Comparison of ENCODE assay signal across 20 cellular contexts in the genomic region with DNA sequence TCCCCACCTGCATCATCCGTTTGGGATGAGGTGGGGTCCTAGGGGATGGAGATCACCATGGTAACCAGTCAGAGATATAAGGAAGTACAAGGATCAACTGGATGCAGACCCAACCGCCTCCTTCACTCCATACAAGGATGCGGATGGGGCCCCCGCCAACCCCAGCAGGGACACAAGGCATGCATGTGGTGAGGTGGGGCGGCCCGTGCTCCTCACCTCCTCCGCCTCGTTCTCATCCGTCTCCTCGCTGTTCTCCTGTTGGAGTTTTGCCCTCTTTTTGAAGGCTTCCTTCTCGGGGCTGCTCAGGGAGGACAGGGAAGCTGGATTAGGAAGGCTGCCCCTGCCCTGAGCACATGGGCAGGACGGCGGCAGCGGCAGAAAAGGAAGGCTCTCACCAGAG. TPM values are rescaled to one million over a fixed set of nuclear protein-coding genes. Genes with fewer than 3 reads are reported as not detected.
DNase-seq lines count a peak whose midpoint lies in the region; ATAC-seq and TF ChIP-seq lines count a peak whose summit lies in the region.
"Had no signal": no experiment of that assay in that cellular context is flagged by ENCODE, and none has a peak within 500 bp of the region (broad histone marks: within the 10 kb centered on the region; RNA-seq: fewer than 3 reads in every experiment).

No MANE protein-coding gene starts in this region.

- no peak overlapping the region for H3K9ac ChIP-seq in IMR-90 (ENCODE audit: low read depth, low read length)
- H3K9ac ChIP-seq: BLaER1 had no signal

- no peaks in the 10 kb centered on the region for H3K9me3 ChIP-seq in IMR-90 (ENCODE audit: control insufficient read depth, insufficient read depth, low read length)
- H3K9me3 ChIP-seq: BLaER1, Caco-2 had no signal

- H2AK5ac ChIP-seq in IMR-90 (ENCODE audit: low read depth, low read length): no peak overlapping the region

- in situ Hi-C loops in IMR-90 (cut with MboI; ENCODE audit: low sequenced_read_pairs): no loop called here

- no peak overlapping the region for H3K56ac ChIP-seq in IMR-90 (ENCODE audit: extremely low read depth, insufficient read depth, low read length)

- no peak overlapping the region for H3K4ac ChIP-seq in IMR-90 (ENCODE audit: low read depth, low read length)

- H3K27me3 Mint-ChIP-seq in activated CD4-positive, alpha-beta T cell treated with anti-CD3 and anti-CD28 coated beads, Interleukin-2, amount 10 ng/mL, durations not matched to agents 24 days and 14 days: no peaks in the 10 kb centered on the region
- no peaks in the 10 kb centered on the region for H3K27me3 Mint-ChIP-seq in activated CD4-positive, alpha-beta T cell treated with anti-CD3 and anti-CD28 coated beads for 36 hours
- no peaks in the 10 kb centered on the region for H3K27me3 Mint-ChIP-seq in activated T-helper 17 cell treated with anti-CD3 and anti-CD28 coated beads, Interleukin-2, amount 50 U/mL, for 72 hours
- no peaks in the 10 kb centered on the region for H3K27me3 Mint-ChIP-seq in effector memory CD8-positive, alpha-beta T cell
- H3K27me3 Mint-ChIP-seq: B cell; CD4-positive, CD25-positive, alpha-beta regulatory T cell had no signal

- H3K27ac ChIP-seq in IMR-90 (ENCODE audit: insufficient read depth, low read length): no peak overlapping the region
- H3K27ac ChIP-seq: 22Rv1, BLaER1, C4-2B had no signal

- WGBS in IMR-90 (ENCODE audit: extremely low coverage in 2 of 2, insufficient read length in 1 of 2), 2 experiments: 96% methylated on average over 4 of the region's 14 CpGs; no CpG with 5 or more reads in 1 of the 2 experiments

- no peak overlapping the region for H2AFZ ChIP-seq in IMR-90 (replicated peaks; ENCODE audit: low read length, poor library complexity)
- H2AFZ ChIP-seq: GM23338 had no signal

- H2AK9ac ChIP-seq in IMR-90 (replicated peaks; ENCODE audit: low read depth, low read length, poor library complexity): peak overlapping the region; percentile 16

- H2BK20ac ChIP-seq in IMR-90 (ENCODE audit: low read depth, low read length): no peak overlapping the region

- CTCF ChIA-PET in activated CD4-positive, alpha-beta T cell treated with anti-CD3 and anti-CD28 coated beads for 36 hours (lab: Charles Lee): interaction anchor here (0.5 kb wide), 1 partner anchor 12 kb away, joined by 5 read pairs; no protein-coding TSS in a partner anchor
- CTCF ChIA-PET in IMR-90 (lab: Yijun Ruan, JAX): no interaction called here

- intact Hi-C loops in activated CD4-positive, alpha-beta T cell treated with anti-CD3 and anti-CD28 coated beads, Interleukin-2, amount 10 ng/mL, durations not matched to agents 24 days and 14 days (cut with micrococcal nuclease): no loop called here
- intact Hi-C loops in activated CD4-positive, alpha-beta T cell treated with anti-CD3 and anti-CD28 coated beads for 36 hours (cut with DNase I, micrococcal nuclease): no loop called here
- intact Hi-C loops in IMR-90 (cut with micrococcal nuclease): no loop called here

- DNase-seq in activated CD4-positive, alpha-beta T cell treated with anti-CD3 and anti-CD28 coated beads, Interleukin-2, amount 10 ng/mL, durations not matched to agents 24 days and 14 days: no peak
- DNase-seq in activated CD4-positive, alpha-beta T cell treated with anti-CD3 and anti-CD28 coated beads for 36 hours: no peak
- no peak for DNase-seq in IMR-90
- DNase-seq in effector memory CD8-positive, alpha-beta T cell: no peak
- DNase-seq: Caco-2; CD4-positive, CD25-positive, alpha-beta regulatory T cell; CD8-positive, alpha-beta T cell; DMS153; DND-41; H9 had no signal

- H3K4me2 ChIP-seq in IMR-90 (ENCODE audit: low read depth, low read length): no peak overlapping the region
- H3K4me2 ChIP-seq: BLaER1, GM23338 had no signal

- no peak overlapping the region for H2BK120ac ChIP-seq in IMR-90 (ENCODE audit: low read depth, low read length)

- H3K27ac Mint-ChIP-seq in activated CD4-positive, alpha-beta T cell treated with anti-CD3 and anti-CD28 coated beads, Interleukin-2, amount 10 ng/mL, durations not matched to agents 24 days and 14 days: peak overlapping the region; percentile 3
- H3K27ac Mint-ChIP-seq in activated CD4-positive, alpha-beta T cell treated with anti-CD3 and anti-CD28 coated beads for 36 hours: no peak overlapping the region
- peak overlapping the region; percentile 67 for H3K27ac Mint-ChIP-seq in activated T-helper 17 cell treated with anti-CD3 and anti-CD28 coated beads, Interleukin-2, amount 50 U/mL, for 72 hours
- H3K27ac Mint-ChIP-seq in effector memory CD8-positive, alpha-beta T cell: peak overlapping the region; percentile 2 to 6
- H3K27ac Mint-ChIP-seq: B cell; CD4-positive, CD25-positive, alpha-beta regulatory T cell; CD8-positive, alpha-beta T cell; GM23338 had no signal

- H3K9me3 Mint-ChIP-seq in activated CD4-positive, alpha-beta T cell treated with anti-CD3 and anti-CD28 coated beads, Interleukin-2, amount 10 ng/mL, durations not matched to agents 24 days and 14 days: no peaks in the 10 kb centered on the region
- H3K9me3 Mint-ChIP-seq in activated CD4-positive, alpha-beta T cell treated with anti-CD3 and anti-CD28 coated beads for 36 hours (ENCODE audit: low read depth): no peaks in the 10 kb centered on the region
- no peaks in the 10 kb centered on the region for H3K9me3 Mint-ChIP-seq in activated T-helper 17 cell treated with anti-CD3 and anti-CD28 coated beads, Interleukin-2, amount 50 U/mL, for 72 hours
- H3K9me3 Mint-ChIP-seq in effector memory CD8-positive, alpha-beta T cell: no peaks in the 10 kb centered on the region
- H3K9me3 Mint-ChIP-seq: CD4-positive, CD25-positive, alpha-beta regulatory T cell; CD8-positive, alpha-beta T cell; GM23338; H9 had no signal

- no peak overlapping the region for H3K18ac ChIP-seq in IMR-90 (ENCODE audit: low read depth, low read length)

- H2BK15ac ChIP-seq in IMR-90 (ENCODE audit: low read depth, low read length): no peak overlapping the region

- BruUV-seq in IMR-90 (replicated peaks; lab: Mats Ljungman, UMichigan): no TSS peak

- no peak overlapping the region for H3K4me3 Mint-ChIP-seq in activated CD4-positive, alpha-beta T cell treated with anti-CD3 and anti-CD28 coated beads, Interleukin-2, amount 10 ng/mL, durations not matched to agents 24 days and 14 days
- no peak overlapping the region for H3K4me3 Mint-ChIP-seq in activated CD4-positive, alpha-beta T cell treated with anti-CD3 and anti-CD28 coated beads for 36 hours
- H3K4me3 Mint-ChIP-seq in activated T-helper 17 cell treated with anti-CD3 and anti-CD28 coated beads, Interleukin-2, amount 50 U/mL, for 72 hours: no peak overlapping the region
- H3K4me3 Mint-ChIP-seq in effector memory CD8-positive, alpha-beta T cell: no peak overlapping the region
- H3K4me3 Mint-ChIP-seq: B cell; CD4-positive, CD25-positive, alpha-beta regulatory T cell; CD8-positive, alpha-beta T cell; GM23338; H9 had no signal

- H4K91ac ChIP-seq in IMR-90 (ENCODE audit: insufficient read depth, low read depth, low read length): no peak overlapping the region

- no peaks in the 10 kb centered on the region for H4K20me1 ChIP-seq in IMR-90 (ENCODE audit: insufficient read depth, low read length)

- H3K23ac ChIP-seq in IMR-90 (ENCODE audit: low read depth, low read length): no peak overlapping the region

- peaks cover 66% of the 10 kb centered on the region for H3K36me3 Mint-ChIP-seq in activated CD4-positive, alpha-beta T cell treated with anti-CD3 and anti-CD28 coated beads, Interleukin-2, amount 10 ng/mL, durations not matched to agents 24 days and 14 days (ENCODE audit: low read depth)
- peaks cover 55% of the 10 kb centered on the region for H3K36me3 Mint-ChIP-seq in activated CD4-positive, alpha-beta T cell treated with anti-CD3 and anti-CD28 coated beads for 36 hours (ENCODE audit: low read depth)
- H3K36me3 Mint-ChIP-seq in activated T-helper 17 cell treated with anti-CD3 and anti-CD28 coated beads, Interleukin-2, amount 50 U/mL, for 72 hours (ENCODE audit: low read depth): no peaks in the 10 kb centered on the region
- peaks cover 64% of the 10 kb centered on the region for H3K36me3 Mint-ChIP-seq in effector memory CD8-positive, alpha-beta T cell (ENCODE audit: insufficient read depth)

- H3K4me3 ChIP-seq in IMR-90 (ENCODE audit: insufficient read depth, low read depth, low read length): no peak overlapping the region
- H3K4me3 ChIP-seq: BLaER1, GM23338 had no signal

- no peak for ATAC-seq in activated CD4-positive, alpha-beta T cell treated with anti-CD3 and anti-CD28 coated beads for 36 hours
- no peak for ATAC-seq in IMR-90 (ENCODE audit: low read depth)
- no peak for ATAC-seq in activated T-helper 17 cell treated with anti-CD3 and anti-CD28 coated beads, Interleukin-2, amount 50 U/mL, for 72 hours (replicated peaks)
- ATAC-seq in effector memory CD8-positive, alpha-beta T cell (replicated peaks): no peak
- no peak for ATAC-seq in GM19324 (IDR thresholded peaks at IDR 0.05; ENCODE audit: low FRiP score, unreplicated experiment)
- no peak for ATAC-seq in HG03520 (IDR thresholded peaks at IDR 0.05; ENCODE audit: unreplicated experiment)
- ATAC-seq in GM19467 (IDR thresholded peaks at IDR 0.05; ENCODE audit: unreplicated experiment): no peak
- ATAC-seq: CD8-positive, alpha-beta T cell; GM23338; HCT116 had no signal

- H3K4me1 Mint-ChIP-seq in activated CD4-positive, alpha-beta T cell treated with anti-CD3 and anti-CD28 coated beads, Interleukin-2, amount 10 ng/mL, durations not matched to agents 24 days and 14 days: peaks cover 10% of the 10 kb centered on the region
- H3K4me1 Mint-ChIP-seq in activated CD4-positive, alpha-beta T cell treated with anti-CD3 and anti-CD28 coated beads for 36 hours: peaks cover 20% of the 10 kb centered on the region
- H3K4me1 Mint-ChIP-seq in activated T-helper 17 cell treated with anti-CD3 and anti-CD28 coated beads, Interleukin-2, amount 50 U/mL, for 72 hours: peaks cover 17% of the 10 kb centered on the region
- H3K4me1 Mint-ChIP-seq in effector memory CD8-positive, alpha-beta T cell (ENCODE audit: low read depth in 2 of 2): peaks cover 3% of the 10 kb centered on the region in 2 donors
- H3K4me1 Mint-ChIP-seq: GM23338, H9 had no signal

- no peak overlapping the region for H2BK5ac ChIP-seq in IMR-90 (ENCODE audit: low read depth, low read length, poor library complexity, severe bottlenecking)

- dilution Hi-C loops in IMR-90 (cut with HindIII; ENCODE audit: low sequenced_read_pairs, unreplicated experiment): no loop called here

- H3K9me1 ChIP-seq in IMR-90 (ENCODE audit: insufficient read depth, low read length): no peaks in the 10 kb centered on the region

- POLR2A ChIA-PET in activated CD4-positive, alpha-beta T cell treated with anti-CD3 and anti-CD28 coated beads for 36 hours (lab: Charles Lee): no interaction called here
- POLR2A ChIA-PET in IMR-90 (lab: Charles Lee; ENCODE audit: unreplicated experiment): no interaction called here

- H3K4me1 ChIP-seq in IMR-90 (ENCODE audit: control insufficient read depth, insufficient read depth, low read length): no peaks in the 10 kb centered on the region
- H3K4me1 ChIP-seq: Caco-2 had no signal

- TF ChIP-seq RAD21 in IMR-90 (IDR thresholded peaks at IDR 0.05; ENCODE audit: low read length): no peak

- H4K5ac ChIP-seq in IMR-90 (ENCODE audit: low read depth, low read length): no peak overlapping the region

- H3K36me3 ChIP-seq in IMR-90 (ENCODE audit: control insufficient read depth, insufficient read depth, low read length): no peaks in the 10 kb centered on the region

- H4K8ac ChIP-seq in IMR-90 (ENCODE audit: low read depth in 2 of 2, low read length in 2 of 2): no peak overlapping the region

- H3K79me1 ChIP-seq in IMR-90 (ENCODE audit: low read depth in 1 of 2, low read length in 2 of 2): no peaks in the 10 kb centered on the region

- H3K27me3 ChIP-seq in IMR-90 (ENCODE audit: control insufficient read depth, insufficient read depth, low read length): peaks cover 10% of the 10 kb centered on the region; the same call in 1 of the 2 replicates
- H3K27me3 ChIP-seq: BLaER1 had no signal

- TF ChIP-seq CTCF in IMR-90 (conservative IDR thresholded peaks at IDR 0.05; ENCODE audit: low read depth, low read length): no peak

- no peak for TF ChIP-seq POLR2A in IMR-90 (IDR thresholded peaks at IDR 0.05; ENCODE audit: low read depth, low read length)

- no peak overlapping the region for H3K14ac ChIP-seq in IMR-90 (replicated peaks; ENCODE audit: low read depth, low read length)

RNA-seq across cellular contexts. Expression of a gene that starts 23.8 kb away (rescaled TPM):
- total RNA-seq in activated CD4-positive, alpha-beta T cell treated with anti-CD3 and anti-CD28 coated beads, Interleukin-2, amount 10 ng/mL, durations not matched to agents 24 days and 14 days: 48.3 and 49.3 TPM in 2 replicates
- total RNA-seq in activated CD4-positive, alpha-beta T cell treated with anti-CD3 and anti-CD28 coated beads for 36 hours: 10 to 100 TPM; 62.8 to 67.1 TPM
- 0.36 and 0.56 TPM in 2 replicates for total RNA-seq in IMR-90 (2012; rRNA removed)
- 0.55 and 0.60 TPM in 2 replicates for polyA plus RNA-seq in IMR-90 (2012; rRNA removed)
- 0.35 and 0.40 TPM in 2 replicates for polyA plus RNA-seq in IMR-90 (2012; cell fraction: cytosol; rRNA removed)
- 1.3 and 2.3 TPM in 2 replicates for polyA plus RNA-seq in IMR-90 (2012; cell fraction: nucleus; rRNA removed; ENCODE audit: low replicate concordance)
- total RNA-seq in activated T-helper 17 cell treated with anti-CD3 and anti-CD28 coated beads, Interleukin-2, amount 50 U/mL, for 72 hours: 100 to 1,000 TPM in 1 of 2 donors, 10 to 100 TPM in 1; 64.2 to 102 TPM

Comparison
In these comparisons a context has a peak if more than half of its experiments do, and no peak if none do; other contexts are left out.
1. RNA of a gene that starts 23.8 kb away (total RNA-seq): 64.2 to 102 TPM in activated T-helper 17 cell treated with anti-CD3 and anti-CD28 coated beads, Interleukin-2, amount 50 U/mL, for 72 hours, 62.8 to 67.1 TPM in activated CD4-positive, alpha-beta T cell treated with anti-CD3 and anti-CD28 coated beads for 36 hours and 48.3 to 49.3 TPM in activated CD4-positive, alpha-beta T cell treated with anti-CD3 and anti-CD28 coated beads, Interleukin-2, amount 10 ng/mL, durations not matched to agents 24 days and 14 days; 0.36 to 0.56 TPM in IMR-90; every median in the first group is over 10 times any median in the second.